ENCODE assay signal across 17 cellular contexts in the genomic region with DNA sequence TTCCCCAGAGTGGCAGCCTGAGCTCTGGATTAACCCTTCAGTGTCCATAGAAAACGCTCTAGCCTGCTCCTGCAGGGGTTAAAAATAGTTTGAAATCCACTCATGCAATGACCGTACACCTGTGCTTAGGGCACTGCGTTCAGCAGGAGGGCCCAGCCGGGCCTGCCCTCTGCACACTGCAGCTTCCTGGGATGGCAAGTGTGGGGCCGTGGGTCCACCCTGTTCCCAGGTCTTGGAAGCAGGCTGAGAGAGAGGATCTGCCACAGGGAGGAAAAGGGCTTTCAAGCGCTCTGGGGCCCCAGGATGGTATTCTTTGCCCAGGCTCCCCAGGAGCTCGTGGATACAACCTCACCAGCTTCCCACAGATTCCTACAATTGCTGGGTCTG. TPM values are rescaled to one million over a fixed set of nuclear protein-coding genes. Genes with fewer than 3 reads are reported as not detected.
DNase-seq lines count a peak whose midpoint lies in the region; ATAC-seq and TF ChIP-seq lines count a peak whose summit lies in the region.
"Had no signal": no experiment of that assay in that cellular context is flagged by ENCODE, and none has a peak within 500 bp of the region (broad histone marks: within the 10 kb centered on the region; RNA-seq: fewer than 3 reads in every experiment).

No MANE protein-coding gene starts in this region.

- H3K27ac ChIP-seq in caudate nucleus (ENCODE audit: low read depth, low read length): peak overlapping the region; percentile 98
- peak overlapping the region; percentile 25 to 64 (median 38) for H3K27ac ChIP-seq in sigmoid colon
- H3K27ac ChIP-seq: 22Rv1, right lobe of liver, RWPE1 had no signal

- H3K27me3 ChIP-seq in sigmoid colon: peaks cover 0 to 4% (median 0%) of the 10 kb centered on the region in 3 donors
- H3K27me3 ChIP-seq: right lobe of liver had no signal

- no peaks in the 10 kb centered on the region for H3K27me3 Mint-ChIP-seq in T-helper 1 cell treated with Interleukin-12 subunit alpha and Interleukin-12 subunit beta and Interleukin-4 antibody, amounts not matched to agents 30 μg/mL and 1 μg/mL, for 36 hours (ENCODE audit: low read depth)

- WGBS in sigmoid colon, 2 donors: 60 to 73% methylated on average over 7 of the region's 7 CpGs

- ATAC-seq in GM21717 (IDR thresholded peaks at IDR 0.05; ENCODE audit: unreplicated experiment) (peak; percentile 22), HG02973 (IDR thresholded peaks at IDR 0.05; ENCODE audit: unreplicated experiment) (no peak)

- TF ChIP-seq CTCF in sigmoid colon (IDR thresholded peaks at IDR 0.05): no peak

- H3K36me3 ChIP-seq in sigmoid colon: no peaks in the 10 kb centered on the region
- H3K36me3 ChIP-seq: right lobe of liver had no signal

- H3K4me1 Mint-ChIP-seq in T-helper 1 cell treated with Interleukin-12 subunit alpha and Interleukin-12 subunit beta and Interleukin-4 antibody, amounts not matched to agents 30 μg/mL and 1 μg/mL, for 36 hours (ENCODE audit: low read depth): peaks cover 25% of the 10 kb centered on the region

- peaks cover 0 to 6% (median 0%) of the 10 kb centered on the region in 4 donors for H3K4me1 ChIP-seq in sigmoid colon
- H3K4me1 ChIP-seq: right lobe of liver had no signal

- no peak for TF ChIP-seq POLR2A in sigmoid colon (IDR thresholded peaks at IDR 0.05)

- DNase-seq in T-helper 1 cell (no peak), caudate nucleus (lab: John Stamatoyannopoulos, UW) (no peak), sigmoid colon (no peak), DMS 273 (lab: John Stamatoyannopoulos, UW; ENCODE audit: unreplicated experiment) (no peak)
- DNase-seq in stimulated activated CD4-positive, alpha-beta T cell treated with anti-CD3 and anti-CD28 coated beads, Interleukin-15, amount 100 ng/mL, for 24 hours: no peak
- DNase-seq: COR-L47; effector CD8-positive, alpha-beta T cell; NCI-H1105 treated with DMSO at 0.1 percent for 48 hours; NCI-H510A treated with DMSO at 0.1 percent for 48 hours; trophoblast cell had no signal

- peak overlapping the region; percentile 67 for H3K27ac Mint-ChIP-seq in T-helper 1 cell treated with Interleukin-12 subunit alpha and Interleukin-12 subunit beta and Interleukin-4 antibody, amounts not matched to agents 30 μg/mL and 1 μg/mL, for 36 hours

- TF ChIP-seq EP300 in sigmoid colon (IDR thresholded peaks at IDR 0.05): no peak

- H3K9me3 ChIP-seq in sigmoid colon: peaks cover 0 to 6% (median 2%) of the 10 kb centered on the region in 4 donors
- H3K9me3 ChIP-seq: right lobe of liver had no signal

- H3K9me3 Mint-ChIP-seq in T-helper 1 cell treated with Interleukin-12 subunit alpha and Interleukin-12 subunit beta and Interleukin-4 antibody, amounts not matched to agents 30 μg/mL and 1 μg/mL, for 36 hours: no peaks in the 10 kb centered on the region

- H3K4me3 Mint-ChIP-seq in T-helper 1 cell treated with Interleukin-12 subunit alpha and Interleukin-12 subunit beta and Interleukin-4 antibody, amounts not matched to agents 30 μg/mL and 1 μg/mL, for 36 hours: no peak overlapping the region

- intact Hi-C loops in sigmoid colon (cut with DNase I): no loop called here

- no peak overlapping the region for H3K4me3 ChIP-seq in sigmoid colon
- H3K4me3 ChIP-seq: right lobe of liver had no signal

- H3K36me3 Mint-ChIP-seq in T-helper 1 cell treated with Interleukin-12 subunit alpha and Interleukin-12 subunit beta and Interleukin-4 antibody, amounts not matched to agents 30 μg/mL and 1 μg/mL, for 36 hours (ENCODE audit: low read depth): no peaks in the 10 kb centered on the region

RNA-seq across cellular contexts. Expression of a gene that starts 1.5 kb away (rescaled TPM):
- total RNA-seq in sigmoid colon: 100 to 1,000 TPM in 1 of 4 donors, 10 to 100 TPM in 3; 28.5 to 126 (median 41.0) TPM
- 10 to 100 TPM; 14.3 to 23.7 (median 20.4) TPM for polyA plus RNA-seq in sigmoid colon
- total RNA-seq: HT1080 had no signal

RNA-seq across cellular contexts. Expression of a gene that starts 29.1 kb away (rescaled TPM):
- total RNA-seq in sigmoid colon: 100 to 1,000 TPM in 3 of 4 donors, 10 to 100 TPM in 1; 85.7 to 128 (median 109) TPM
- polyA plus RNA-seq in sigmoid colon: 10 to 100 TPM; 68.0 to 96.1 (median 90.4) TPM
